13 cellular contexts compared by ENCODE assay signal in the genomic region with DNA sequence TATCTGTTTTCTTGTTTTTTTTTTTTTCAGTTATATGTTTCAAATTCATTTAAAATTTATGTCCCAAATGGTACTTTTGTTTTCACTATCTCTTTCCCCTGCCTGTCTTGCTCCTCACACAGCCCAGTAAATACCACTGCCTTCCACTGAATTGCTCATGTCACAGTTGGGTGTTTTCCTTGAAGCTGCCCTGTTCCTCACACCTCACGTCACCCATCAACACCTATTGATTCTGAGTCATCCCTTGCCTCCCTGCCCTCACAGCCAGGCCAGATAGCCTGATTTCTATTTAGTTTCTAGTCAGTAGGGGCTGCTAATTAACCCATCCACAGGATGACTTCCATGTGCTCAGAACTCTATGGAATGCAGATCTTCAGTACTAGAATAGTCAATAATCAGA.
A peak's percentile ranks its signal among the peaks of the same experiment; 100 is the strongest.
DNase-seq lines count a peak whose midpoint lies in the region; ATAC-seq lines count a peak whose summit lies in the region.
"Had no signal": no experiment of that assay in that cellular context is flagged by ENCODE, and none has a peak within 500 bp of the region (broad histone marks: within the 10 kb centered on the region; RNA-seq: fewer than 3 reads in every experiment).

No MANE protein-coding gene starts in this region.

- no peak overlapping the region for H3K4me3 Mint-ChIP-seq in stimulated activated effector memory CD8-positive, alpha-beta T cell treated with anti-CD3 and anti-CD28 coated beads, Interleukin-12 subunit alpha, Interleukin-12 subunit beta, amount 100 ng/mL, for 72 hours
- no peak overlapping the region for H3K4me3 Mint-ChIP-seq in activated T-cell treated with anti-CD3 and anti-CD28 coated beads, Interleukin-2, amount 50 U/mL, for 24 hours
- H3K4me3 Mint-ChIP-seq: stimulated activated naive CD8-positive, alpha-beta T cell treated with anti-CD3 and anti-CD28 coated beads, Interleukin-15, amount 100 ng/mL, for 72 hours had no signal

- H3K27me3 Mint-ChIP-seq in activated T-cell treated with anti-CD3 and anti-CD28 coated beads, Interleukin-2, amount 50 U/mL, for 24 hours, result no peaks in the 10 kb centered on the region
- H3K27me3 Mint-ChIP-seq: stimulated activated naive CD8-positive, alpha-beta T cell treated with anti-CD3 and anti-CD28 coated beads, Interleukin-15, amount 100 ng/mL, for 72 hours had no signal

- H3K4me1 Mint-ChIP-seq in stimulated activated effector memory CD8-positive, alpha-beta T cell treated with anti-CD3 and anti-CD28 coated beads, Interleukin-12 subunit alpha, Interleukin-12 subunit beta, amount 100 ng/mL, for 72 hours, result no peaks in the 10 kb centered on the region
- H3K4me1 Mint-ChIP-seq in activated T-cell treated with anti-CD3 and anti-CD28 coated beads, Interleukin-2, amount 50 U/mL, for 24 hours (ENCODE audit: low read depth), result no peaks in the 10 kb centered on the region
- H3K4me1 Mint-ChIP-seq: stimulated activated naive CD8-positive, alpha-beta T cell treated with anti-CD3 and anti-CD28 coated beads, Interleukin-15, amount 100 ng/mL, for 72 hours had no signal

- DNase-seq in stimulated activated effector memory CD8-positive, alpha-beta T cell treated with anti-CD3 and anti-CD28 coated beads, Interleukin-12 subunit alpha, Interleukin-12 subunit beta, amount 100 ng/mL, for 72 hours (ENCODE audit: low spot score in 2 of 2), result no peak
- no peak for DNase-seq in activated CD4-positive, alpha-beta T cell treated with anti-CD3 and anti-CD28 coated beads for 4 hours
- no peak for DNase-seq in activated T-cell treated with anti-CD3 and anti-CD28 coated beads, Interleukin-2, amount 50 U/mL, for 24 hours
- no peak for DNase-seq in SKM-1 treated with dmso at 0.1 percent for 144 hours (lab: John Stamatoyannopoulos, UW; ENCODE audit: unreplicated experiment)
- DNase-seq: activated CD4-positive, alpha-beta T cell treated with anti-CD3 and anti-CD28 coated beads, Interleukin-2, amount 50 U/mL, for 4 hours; hippocampal formation; mammary epithelial cell; pancreas; stimulated activated naive CD8-positive, alpha-beta T cell treated with anti-CD3 and anti-CD28 coated beads, Interleukin-15, amount 100 ng/mL, for 72 hours; T-helper 1 cell had no signal

- ATAC-seq in GM19023 (IDR thresholded peaks at IDR 0.05; ENCODE audit: unreplicated experiment) (peak; percentile 97), GM21825 (IDR thresholded peaks at IDR 0.05; ENCODE audit: unreplicated experiment) (peak; percentile 68), HG03354 (IDR thresholded peaks at IDR 0.05; ENCODE audit: poor library complexity, severe bottlenecking, unreplicated experiment) (peak; percentile 66)
- ATAC-seq in stimulated activated effector memory CD8-positive, alpha-beta T cell treated with anti-CD3 and anti-CD28 coated beads, Interleukin-12 subunit alpha, Interleukin-12 subunit beta, amount 100 ng/mL, for 72 hours, result peak; percentile 58
- ATAC-seq: pancreas; stimulated activated naive CD8-positive, alpha-beta T cell treated with anti-CD3 and anti-CD28 coated beads, Interleukin-15, amount 100 ng/mL, for 72 hours had no signal

- H3K36me3 Mint-ChIP-seq in stimulated activated effector memory CD8-positive, alpha-beta T cell treated with anti-CD3 and anti-CD28 coated beads, Interleukin-12 subunit alpha, Interleukin-12 subunit beta, amount 100 ng/mL, for 72 hours, result no peaks in the 10 kb centered on the region
- H3K36me3 Mint-ChIP-seq in activated T-cell treated with anti-CD3 and anti-CD28 coated beads, Interleukin-2, amount 50 U/mL, for 24 hours (ENCODE audit: low read depth), result no peaks in the 10 kb centered on the region

- no peak overlapping the region for H3K27ac Mint-ChIP-seq in stimulated activated effector memory CD8-positive, alpha-beta T cell treated with anti-CD3 and anti-CD28 coated beads, Interleukin-12 subunit alpha, Interleukin-12 subunit beta, amount 100 ng/mL, for 72 hours
- no peak overlapping the region for H3K27ac Mint-ChIP-seq in activated T-cell treated with anti-CD3 and anti-CD28 coated beads, Interleukin-2, amount 50 U/mL, for 24 hours
- H3K27ac Mint-ChIP-seq: stimulated activated naive CD8-positive, alpha-beta T cell treated with anti-CD3 and anti-CD28 coated beads, Interleukin-15, amount 100 ng/mL, for 72 hours had no signal

- H3K9me3 Mint-ChIP-seq in stimulated activated effector memory CD8-positive, alpha-beta T cell treated with anti-CD3 and anti-CD28 coated beads, Interleukin-12 subunit alpha, Interleukin-12 subunit beta, amount 100 ng/mL, for 72 hours, result peaks cover 24% of the 10 kb centered on the region
- peaks cover 14% of the 10 kb centered on the region for H3K9me3 Mint-ChIP-seq in activated T-cell treated with anti-CD3 and anti-CD28 coated beads, Interleukin-2, amount 50 U/mL, for 24 hours
